In genomic region chr18:78589916-78590437, GRCh38 we compare ENCODE assay signal across 8 cellular contexts.
"Had no signal": no experiment of that assay in that cellular context is flagged by ENCODE, and none has a peak within 500 bp of the region (broad histone marks: within the 10 kb centered on the region; RNA-seq: fewer than 3 reads in every experiment).

No MANE protein-coding gene starts in this region.

- H3K4me3 ChIP-seq: GM23338, HAP-1, K562 had no signal

- H3K4me3 Mint-ChIP-seq: GM23338, HFFc6 had no signal

- FAIRE-seq: K562 had no signal

- H3K36me3 ChIP-seq: HAP-1 had no signal

- H3K27ac Mint-ChIP-seq: GM23338, HFFc6 had no signal

- ATAC-seq: GM23338, HCT116, K562 had no signal

- H3K4me1 Mint-ChIP-seq: GM23338 had no signal

- H3K4me1 ChIP-seq: HAP-1 had no signal

- H3K9me3 ChIP-seq: HAP-1 had no signal

- H3K27ac ChIP-seq: HL-60 had no signal

- DNase-seq: H7, HFFc6, IMR-90 had no signal

- H2AFZ ChIP-seq: GM23338 had no signal
